Comparison of ENCODE assay signal across 8 cellular contexts in the genomic region with DNA sequence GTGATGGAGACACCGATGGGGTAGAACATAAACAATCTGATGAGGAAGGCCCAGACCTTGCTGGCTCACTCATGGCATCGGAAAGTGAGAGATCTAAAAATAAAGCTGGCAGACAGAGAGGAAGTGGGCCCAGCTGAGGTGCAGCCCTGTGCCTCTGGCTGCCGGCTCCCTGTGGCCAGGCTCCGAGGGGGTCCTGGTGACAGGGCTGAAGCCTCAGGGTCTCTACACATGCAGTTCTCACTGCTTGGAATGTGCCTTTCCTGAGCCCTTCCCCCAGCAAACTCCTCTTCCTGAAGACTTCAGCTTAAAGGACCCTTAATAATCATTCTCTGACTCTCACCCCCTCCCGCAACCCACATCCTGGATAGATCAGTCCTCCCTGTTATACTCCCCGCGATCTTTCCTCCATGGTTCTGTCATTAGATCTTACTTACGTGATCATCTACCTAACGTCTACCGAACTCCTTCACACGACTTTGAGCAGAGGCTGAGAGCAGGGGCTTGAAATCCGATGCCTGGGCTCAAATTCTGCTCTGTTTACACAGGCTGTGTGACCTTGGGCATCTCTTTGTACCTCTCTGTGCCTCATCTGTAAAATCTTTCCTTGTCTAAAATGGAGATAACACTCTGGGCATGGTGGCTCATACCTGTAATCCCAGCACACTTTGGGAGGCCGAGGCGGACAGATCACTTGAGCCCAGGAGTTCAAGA.
DNase-seq lines count a peak whose midpoint lies in the region; ATAC-seq and TF ChIP-seq lines count a peak whose summit lies in the region.

No MANE protein-coding gene starts in this region.

- DNase-seq in GM12865 (ENCODE audit: low read depth) (peak; percentile 79), kidney glomerular epithelial cell (lab: John Stamatoyannopoulos, UW) (no peak), NCI-H748 treated with DMSO at 0.1 percent for 48 hours (lab: John Stamatoyannopoulos, UW) (no peak), cortex of kidney (lab: John Stamatoyannopoulos, UW) (no peak)
- peak; percentile 49 for DNase-seq in activated naive CD4-positive, alpha-beta T cell treated with anti-CD3 and anti-CD28 coated beads, Interleukin-2, amount 50 U/mL, for 16 hours
- peak; percentile 20 to 25 for DNase-seq in stimulated activated CD4-positive, alpha-beta T cell treated with anti-CD3 and anti-CD28 coated beads, Interleukin-1b, Interleukin-23, amount 100 ng/mL, for 4 hours (ENCODE audit: low read depth in 2 of 2)

- no peaks in the 10 kb centered on the region for H3K79me2 ChIP-seq in SU-DHL-6 (ENCODE audit: insufficient read depth, low read length)

- H3F3A ChIP-seq in SU-DHL-6 (ENCODE audit: insufficient read depth) = no peaks in the 10 kb centered on the region

- peak; percentile 39 for ATAC-seq in HG02623 (IDR thresholded peaks at IDR 0.05; ENCODE audit: unreplicated experiment)

- TF ChIP-seq CTCF in GM12865 (IDR thresholded peaks at IDR 0.05; ENCODE audit: insufficient read depth, low read depth, low read length, missing control alignments) (no peak), SU-DHL-6 (IDR thresholded peaks at IDR 0.05; ENCODE audit: insufficient read depth, low read length, poor library complexity, severe bottlenecking) (no peak)

- H3K4me2 ChIP-seq in SU-DHL-6 (ENCODE audit: low read depth, low read length, poor library complexity, severe bottlenecking) = peak overlapping the region; percentile 51

- H3K9me3 ChIP-seq in SU-DHL-6 (ENCODE audit: insufficient read depth, low read length) = no peaks in the 10 kb centered on the region

- H3K9me2 ChIP-seq in SU-DHL-6 (replicated peaks; ENCODE audit: insufficient read depth, low read length) = no peaks in the 10 kb centered on the region

- no peaks in the 10 kb centered on the region for H3K36me3 ChIP-seq in SU-DHL-6 (ENCODE audit: low read length)

- peak overlapping the region; percentile 17 for H3K4me3 ChIP-seq in GM12865 (ENCODE audit: low read depth, low read length)
- H3K4me3 ChIP-seq in SU-DHL-6 (ENCODE audit: insufficient read depth, low read length, poor library complexity, severe bottlenecking) = peak overlapping the region; percentile 23

- peak overlapping the region; percentile 44 for H3K9ac ChIP-seq in SU-DHL-6 (ENCODE audit: low read length)

- peak overlapping the region; percentile 89 for H2AFZ ChIP-seq in SU-DHL-6 (ENCODE audit: low read depth, low read length, severe bottlenecking)

- H3K27ac ChIP-seq in SU-DHL-6 (ENCODE audit: low read depth, low read length) = peak overlapping the region; percentile 56

- H3K27me3 ChIP-seq in SU-DHL-6 (ENCODE audit: low read length) = no peaks in the 10 kb centered on the region

- no peaks in the 10 kb centered on the region for H4K20me1 ChIP-seq in SU-DHL-6 (ENCODE audit: low read depth, low read length)

Comparison
In these comparisons a context has a peak if more than half of its experiments do, and no peak if none do; other contexts are left out.
1. DNase-seq: peak in GM12865 (single experiment), activated naive CD4-positive, alpha-beta T cell treated with anti-CD3 and anti-CD28 coated beads, Interleukin-2, amount 50 U/mL, for 16 hours (single experiment) and stimulated activated CD4-positive, alpha-beta T cell treated with anti-CD3 and anti-CD28 coated beads, Interleukin-1b, Interleukin-23, amount 100 ng/mL, for 4 hours (2 of 2); none in kidney glomerular epithelial cell (single experiment), NCI-H748 treated with DMSO at 0.1 percent for 48 hours (single experiment) and cortex of kidney (single experiment).